Comparison of ENCODE assay signal across 20 cellular contexts in the genomic region with DNA sequence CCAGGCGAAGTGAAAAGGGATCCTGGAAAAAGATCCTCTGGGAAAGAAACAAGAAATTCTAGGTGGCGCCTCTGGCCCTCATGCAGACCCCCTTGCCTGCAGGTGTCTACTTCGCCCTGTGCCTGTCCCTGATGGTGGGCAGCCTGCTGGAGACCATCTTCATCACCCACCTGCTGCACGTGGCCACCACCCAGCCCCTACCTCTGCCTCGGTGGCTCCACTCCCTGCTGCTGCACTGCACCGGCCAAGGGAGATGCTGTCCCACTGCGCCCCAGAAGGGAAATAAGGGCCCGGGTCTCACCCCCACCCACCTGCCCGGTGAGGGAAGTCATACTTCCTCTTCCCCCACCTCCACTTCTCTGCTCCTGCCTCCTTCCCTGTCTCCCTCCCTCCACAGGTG. TPM values are rescaled to one million over a fixed set of nuclear protein-coding genes. Genes with fewer than 3 reads are reported as not detected.
"Had no signal": no experiment of that assay in that cellular context is flagged by ENCODE, and none has a peak within 500 bp of the region (broad histone marks: within the 10 kb centered on the region; RNA-seq: fewer than 3 reads in every experiment).

No MANE protein-coding gene starts in this region.

RNA-seq across cellular contexts. Expression of gene HTR3D, which starts 6.8 kb away (rescaled TPM):
- total RNA-seq: activated naive CD4-positive, alpha-beta T cell treated with anti-CD3 and anti-CD28 coated beads for 36 hours; activated naive CD4-positive, alpha-beta T cell treated with anti-CD3 and anti-CD28 coated beads, Interleukin-2, amount 50 U/mL, for 72 hours; activated naive CD8-positive, alpha-beta T cell treated with anti-CD3 and anti-CD28 coated beads for 36 hours; activated naive CD8-positive, alpha-beta T cell treated with anti-CD3 and anti-CD28 coated beads, Interleukin-2, amount 10 ng/mL, durations not matched to agents 7 days and 5 days; activated T-cell treated with anti-CD3 and anti-CD28 coated beads, Interleukin-2, amount 50 U/mL, for 4 hours; activated T-cell treated with anti-CD3 and anti-CD28 coated beads, Interleukin-2, amount 50 U/mL, for 72 hours; activated T-helper 1 cell treated with anti-CD3 and anti-CD28 coated beads, Interleukin-12 subunit alpha, Interleukin-12 subunit beta, Interleukin-2, Interleukin-4 antibody, amounts not matched to agents 30 ng/mL and 10 ng/mL and 1 ng/mL, durations not matched to agents 14 hours and 24 hours and 36 hours; activated T-helper 17 cell treated with anti-CD3 and anti-CD28 coated beads, Interleukin-2, amount 50 U/mL, for 72 hours; activated T-helper 2 cell treated with anti-CD3 and anti-CD28 coated beads, Interferon-gamma antibody, Interleukin-2, Interleukin-4, amounts not matched to agents 10 μg/mL and 5 μg/mL and 100 μg/mL, durations not matched to agents 14 hours and 24 hours and 36 hours; adrenal gland; aorta; ascending aorta; astrocyte; body of pancreas; breast epithelium; bronchial epithelial cell; cardiac muscle cell; cardiac septum; cerebellum had no signal
- polyA plus RNA-seq: adipose tissue, adrenal gland, aorta, cardiac muscle cell had no signal

RNA-seq across cellular contexts. Expression of gene HTR3C, which starts 14.5 kb away (rescaled TPM):
- total RNA-seq: activated naive CD4-positive, alpha-beta T cell treated with anti-CD3 and anti-CD28 coated beads for 36 hours; activated naive CD4-positive, alpha-beta T cell treated with anti-CD3 and anti-CD28 coated beads, Interleukin-2, amount 50 U/mL, for 72 hours; activated naive CD8-positive, alpha-beta T cell treated with anti-CD3 and anti-CD28 coated beads for 36 hours; activated naive CD8-positive, alpha-beta T cell treated with anti-CD3 and anti-CD28 coated beads, Interleukin-2, amount 10 ng/mL, durations not matched to agents 7 days and 5 days; activated T-cell treated with anti-CD3 and anti-CD28 coated beads, Interleukin-2, amount 50 U/mL, for 4 hours; activated T-cell treated with anti-CD3 and anti-CD28 coated beads, Interleukin-2, amount 50 U/mL, for 72 hours; activated T-helper 1 cell treated with anti-CD3 and anti-CD28 coated beads, Interleukin-12 subunit alpha, Interleukin-12 subunit beta, Interleukin-2, Interleukin-4 antibody, amounts not matched to agents 30 ng/mL and 10 ng/mL and 1 ng/mL, durations not matched to agents 14 hours and 24 hours and 36 hours; activated T-helper 17 cell treated with anti-CD3 and anti-CD28 coated beads, Interleukin-2, amount 50 U/mL, for 72 hours; activated T-helper 2 cell treated with anti-CD3 and anti-CD28 coated beads, Interferon-gamma antibody, Interleukin-2, Interleukin-4, amounts not matched to agents 10 μg/mL and 5 μg/mL and 100 μg/mL, durations not matched to agents 14 hours and 24 hours and 36 hours; adrenal gland; aorta; ascending aorta; astrocyte; body of pancreas; breast epithelium; bronchial epithelial cell; cardiac muscle cell; cardiac septum; cerebellum had no signal
- polyA plus RNA-seq: adipose tissue, aorta had no signal

RNA-seq across cellular contexts. Expression of gene HTR3E, which starts 58.6 kb away (rescaled TPM):
- total RNA-seq: activated naive CD4-positive, alpha-beta T cell treated with anti-CD3 and anti-CD28 coated beads for 36 hours; activated naive CD4-positive, alpha-beta T cell treated with anti-CD3 and anti-CD28 coated beads, Interleukin-2, amount 50 U/mL, for 72 hours; activated naive CD8-positive, alpha-beta T cell treated with anti-CD3 and anti-CD28 coated beads for 36 hours; activated naive CD8-positive, alpha-beta T cell treated with anti-CD3 and anti-CD28 coated beads, Interleukin-2, amount 10 ng/mL, durations not matched to agents 7 days and 5 days; activated T-cell treated with anti-CD3 and anti-CD28 coated beads, Interleukin-2, amount 50 U/mL, for 4 hours; activated T-cell treated with anti-CD3 and anti-CD28 coated beads, Interleukin-2, amount 50 U/mL, for 72 hours; activated T-helper 1 cell treated with anti-CD3 and anti-CD28 coated beads, Interleukin-12 subunit alpha, Interleukin-12 subunit beta, Interleukin-2, Interleukin-4 antibody, amounts not matched to agents 30 ng/mL and 10 ng/mL and 1 ng/mL, durations not matched to agents 14 hours and 24 hours and 36 hours; activated T-helper 17 cell treated with anti-CD3 and anti-CD28 coated beads, Interleukin-2, amount 50 U/mL, for 72 hours; activated T-helper 2 cell treated with anti-CD3 and anti-CD28 coated beads, Interferon-gamma antibody, Interleukin-2, Interleukin-4, amounts not matched to agents 10 μg/mL and 5 μg/mL and 100 μg/mL, durations not matched to agents 14 hours and 24 hours and 36 hours; adrenal gland; aorta; ascending aorta; astrocyte; body of pancreas; breast epithelium; bronchial epithelial cell; cardiac muscle cell; cardiac septum; cerebellum had no signal
- polyA plus RNA-seq: adipose tissue, adrenal gland, aorta had no signal
